In the genomic region with DNA sequence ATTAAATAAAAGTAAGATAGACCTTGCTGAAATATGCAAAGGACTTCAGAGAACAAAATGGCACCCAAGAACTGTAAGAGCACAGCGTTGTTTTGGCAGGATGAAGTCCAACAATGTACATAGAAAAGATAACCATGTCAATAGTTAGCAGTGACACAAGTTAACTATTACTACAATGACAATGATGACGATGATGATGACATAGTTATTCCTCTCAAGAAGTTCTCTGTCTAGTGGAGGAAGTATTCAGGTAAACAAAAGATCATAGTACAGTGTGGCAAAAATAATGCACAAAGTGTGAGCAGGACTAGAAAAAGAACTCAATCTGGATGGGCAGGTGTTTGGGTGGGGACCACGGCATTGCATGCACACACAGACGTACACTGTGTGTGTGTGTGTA, we compare ENCODE assay signal across 22 cellular contexts.
A peak's percentile ranks its signal among the peaks of the same experiment; 100 is the strongest.
DNase-seq lines count a peak whose midpoint lies in the region; ATAC-seq, FAIRE-seq and TF ChIP-seq lines count a peak whose summit lies in the region.
"Had no signal": no experiment of that assay in that cellular context is flagged by ENCODE, and none has a peak within 500 bp of the region (broad histone marks: within the 10 kb centered on the region; RNA-seq: fewer than 3 reads in every experiment).

No MANE protein-coding gene starts in this region.

- H3K79me2 ChIP-seq in Karpas-422 (ENCODE audit: low read length) (no peaks in the 10 kb centered on the region), OCI-LY7 (ENCODE audit: insufficient read depth, low read depth, low read length) (no peaks in the 10 kb centered on the region)

- H3K23ac ChIP-seq in neuronal stem cell (ENCODE audit: low read depth, low read length, poor library complexity): no peak overlapping the region

- CTCF ChIA-PET in OCI-LY7 (lab: Charles Lee; ENCODE audit: unreplicated experiment): no interaction called here

- intact Hi-C loops in OCI-LY7 (cut with micrococcal nuclease; ENCODE audit: unreplicated experiment): loop anchor here (5.0 kb wide), 1 partner anchor 207 kb away; no protein-coding TSS in a partner anchor

- H3K4me2 ChIP-seq in Karpas-422 (ENCODE audit: low read depth, low read length, poor library complexity, severe bottlenecking): no peak overlapping the region
- H3K4me2 ChIP-seq in OCI-LY7 (ENCODE audit: low read length): no peak overlapping the region
- H3K4me2 ChIP-seq in neuronal stem cell (ENCODE audit: insufficient read depth, low read length, poor library complexity, severe bottlenecking): no peak overlapping the region
- H3K4me2 ChIP-seq: KMS-11 had no signal

- no peak overlapping the region for H2AFZ ChIP-seq in Karpas-422 (ENCODE audit: low read length)
- 0 out of 2 replicates have a peak overlapping the region, but pooled peaks have one; percentile 0 for H2AFZ ChIP-seq in OCI-LY7 (ENCODE audit: low read length)
- H2AFZ ChIP-seq in neuronal stem cell (ENCODE audit: low read length): no peak overlapping the region
- H2AFZ ChIP-seq: GM23248 had no signal

- no peak overlapping the region for H2BK15ac ChIP-seq in neuronal stem cell (ENCODE audit: low read length)

- H2BK5ac ChIP-seq in neuronal stem cell (ENCODE audit: low read length): no peak overlapping the region

- peak overlapping the region; percentile 16 for H3K18ac ChIP-seq in neuronal stem cell (ENCODE audit: low read length)

- FAIRE-seq in D721Med (lab: Jason Lieb, UNC): no peak
- FAIRE-seq: A204.1, G401.6, GM12891, GM18507, H54, HTR-8/SVneo had no signal

- no peak overlapping the region for H2BK12ac ChIP-seq in neuronal stem cell (ENCODE audit: low read length)

- H3K4me1 ChIP-seq in Karpas-422 (ENCODE audit: low read length): peaks cover 84% of the 10 kb centered on the region
- peaks cover 65% of the 10 kb centered on the region for H3K4me1 ChIP-seq in OCI-LY7 (ENCODE audit: insufficient read depth, low read length, poor library complexity, severe bottlenecking)
- peaks cover 16 to 29% of the 10 kb centered on the region in 2 donors for H3K4me1 ChIP-seq in neuronal stem cell (ENCODE audit: control insufficient read depth in 2 of 2, insufficient read depth in 1 of 2, low read depth in 1 of 2, low read length in 2 of 2)
- H3K4me1 ChIP-seq: Caco-2 had no signal

- H2AK5ac ChIP-seq in neuronal stem cell (ENCODE audit: low read depth, low read length): no peak overlapping the region

- POLR2A ChIA-PET in OCI-LY7 (lab: Charles Lee): interaction anchor here (3.1 to 3.8 kb wide), 2 partner anchors 42 to 46 kb away, joined by 17 to 25 read pairs; no protein-coding TSS in a partner anchor

- peaks cover 23% of the 10 kb centered on the region for H3K4me1 Mint-ChIP-seq in endothelial cell (ENCODE audit: unreplicated experiment)

- H3K4ac ChIP-seq in neuronal stem cell (ENCODE audit: low read length): no peak overlapping the region

- H3K4me3 Mint-ChIP-seq in endothelial cell (ENCODE audit: unreplicated experiment): no peak overlapping the region
- H3K4me3 Mint-ChIP-seq: CD4-positive, alpha-beta T cell had no signal

- no peak for ATAC-seq in HG02870 (IDR thresholded peaks at IDR 0.05; ENCODE audit: unreplicated experiment)

- H3K27ac Mint-ChIP-seq in endothelial cell (ENCODE audit: unreplicated experiment): peak overlapping the region; percentile 79
- H3K27ac Mint-ChIP-seq: CD4-positive, alpha-beta T cell had no signal

- H4K91ac ChIP-seq in neuronal stem cell (ENCODE audit: low read depth, low read length, poor library complexity): no peak overlapping the region

- no peak overlapping the region for H4K8ac ChIP-seq in neuronal stem cell (ENCODE audit: low read depth, low read length)

- WGBS in neuronal stem cell (ENCODE audit: extremely low coverage in 2 of 2, insufficient read length in 2 of 2, insufficient replicate concordance in 1 of 2), 2 donors: no CpG with 5 or more reads among the region's 4 CpGs

- BruUV-seq in OCI-LY7 (replicated peaks; lab: Mats Ljungman, UMichigan): no TSS peak

- no peak overlapping the region for H2BK120ac ChIP-seq in neuronal stem cell (ENCODE audit: low read depth, low read length)

- H3K4me3 ChIP-seq in Karpas-422 (ENCODE audit: low read length): no peak overlapping the region
- H3K4me3 ChIP-seq in OCI-LY7 (ENCODE audit: low read depth, low read length, poor library complexity, severe bottlenecking): no peak overlapping the region
- H3K4me3 ChIP-seq in neuronal stem cell (ENCODE audit: low read length in 2 of 2): no peak overlapping the region
- H3K4me3 ChIP-seq: GM23248 had no signal

- H3K9me3 Mint-ChIP-seq in endothelial cell (ENCODE audit: unreplicated experiment): no peaks in the 10 kb centered on the region
- H3K9me3 Mint-ChIP-seq: CD4-positive, alpha-beta T cell had no signal

- no peaks in the 10 kb centered on the region for H3K36me3 Mint-ChIP-seq in endothelial cell (ENCODE audit: low read depth, unreplicated experiment)

- H3K79me1 ChIP-seq in neuronal stem cell (ENCODE audit: low read depth, low read length): no peaks in the 10 kb centered on the region

- H3K9me3 ChIP-seq in Karpas-422 (ENCODE audit: low read length) (0 out of 2 replicates have a peak, but pooled peaks cover 4% of the 10 kb centered on the region), OCI-LY7 (ENCODE audit: low read length) (peaks cover 8% of the 10 kb centered on the region; the same call in 1 of the 2 replicates), neuronal stem cell (replicated peaks in 1 of 2; ENCODE audit: control insufficient read depth in 2 of 2, insufficient read depth in 1 of 2, low read depth in 1 of 2, low read length in 2 of 2) (no peaks in the 10 kb centered on the region)
- H3K9me3 ChIP-seq: Caco-2 had no signal

- H3K9ac ChIP-seq in Karpas-422 (ENCODE audit: low read length) (no peak overlapping the region), neuronal stem cell (ENCODE audit: low read depth, low read length, poor library complexity) (no peak overlapping the region)
- H3K9ac ChIP-seq: GM23248, KMS-11 had no signal

- DNase-seq in Karpas-422 (no peak), OCI-LY7 (ENCODE audit: low spot score) (no peak), endothelial cell (ENCODE audit: low spot score) (no peak), neuronal stem cell (ENCODE audit: low spot score) (no peak), cerebellar cortex (ENCODE audit: low spot score) (no peak), NCI-H345 (lab: John Stamatoyannopoulos, UW) (no peak), D721Med (ENCODE audit: insufficient read length, low spot score) (no peak)
- DNase-seq: AML-193; Caco-2; CD4-positive, alpha-beta T cell; DMS153; GM23248; HCEC 1CT had no signal

- H3K27me3 Mint-ChIP-seq in endothelial cell (ENCODE audit: unreplicated experiment): peaks cover 2% of the 10 kb centered on the region
- H3K27me3 Mint-ChIP-seq: CD4-positive, alpha-beta T cell had no signal

- H4K20me1 ChIP-seq in Karpas-422 (ENCODE audit: insufficient read depth, low read depth, low read length) (no peaks in the 10 kb centered on the region), OCI-LY7 (ENCODE audit: insufficient read depth, low read length) (no peaks in the 10 kb centered on the region)

- H3K27me3 ChIP-seq in Karpas-422 (ENCODE audit: low read length) (no peaks in the 10 kb centered on the region), neuronal stem cell (ENCODE audit: control insufficient read depth in 3 of 3, insufficient read depth in 3 of 3, low read depth in 1 of 3, low read length in 3 of 3) (no peaks in the 10 kb centered on the region)

- H3K14ac ChIP-seq in neuronal stem cell (ENCODE audit: low read length): no peak overlapping the region

- H3K36me3 ChIP-seq in Karpas-422 (ENCODE audit: insufficient read depth, low read length): no peaks in the 10 kb centered on the region
- H3K36me3 ChIP-seq in OCI-LY7 (ENCODE audit: insufficient read depth, low read length): peaks cover 8% of the 10 kb centered on the region; the same call in 1 of the 2 replicates
- no peaks in the 10 kb centered on the region for H3K36me3 ChIP-seq in neuronal stem cell (replicated peaks in 1 of 2; ENCODE audit: control insufficient read depth in 2 of 2, insufficient read depth in 2 of 2, low read length in 2 of 2)

- H3K9me2 ChIP-seq in Karpas-422 (replicated peaks; ENCODE audit: insufficient read depth, low read length) (no peaks in the 10 kb centered on the region), OCI-LY7 (ENCODE audit: insufficient read depth, low read length) (no peaks in the 10 kb centered on the region)

- TF ChIP-seq CTCF in OCI-LY7 (conservative IDR thresholded peaks at IDR 0.05; ENCODE audit: low read length): no peak
- no peak for TF ChIP-seq CTCF in endothelial cell (IDR thresholded peaks at IDR 0.05; ENCODE audit: unreplicated experiment)
- no peak for TF ChIP-seq CTCF in D721Med (IDR thresholded peaks at IDR 0.05; ENCODE audit: insufficient read depth, missing control alignments)

- H3K27ac ChIP-seq in Karpas-422 (ENCODE audit: low read length) (peak overlapping the region; percentile 93), OCI-LY7 (ENCODE audit: low read depth, low read length, poor library complexity, severe bottlenecking) (no peak overlapping the region), neuronal stem cell (replicated peaks; ENCODE audit: low read length) (peak overlapping the region; percentile 41)
- H3K27ac ChIP-seq: C4-2B, GM23248, KMS-11 had no signal
